ENCODE assay signal across 1 cellular context in the genomic region with DNA sequence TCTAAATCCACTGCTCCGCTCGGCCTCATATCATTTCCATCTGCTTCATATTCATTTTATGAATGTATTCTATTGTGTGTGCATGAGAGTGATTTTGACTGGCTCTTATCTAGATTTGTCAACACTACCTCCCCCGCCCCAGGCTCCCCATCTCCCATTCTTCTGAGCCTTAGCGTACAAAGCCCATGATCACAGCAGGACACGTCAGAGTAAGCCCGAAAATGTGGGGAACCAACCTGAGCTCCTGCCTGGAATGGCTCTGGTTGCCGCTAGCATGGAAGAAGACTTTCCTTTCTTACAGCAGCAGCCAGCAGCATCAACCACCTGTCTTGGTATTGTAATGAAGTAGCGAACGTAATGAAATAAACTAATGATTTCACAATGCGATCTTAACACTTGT.
TF ChIP-seq lines count a peak whose summit lies in the region.

No MANE protein-coding gene starts in this region.

TF ChIP-seq in GM23338, 12 proteins besides CTCF, POLR2A, EP300 and RAD21 (continued from another document):
- TF ChIP-seq ZNF462 (CRISPR knock-in tag; IDR thresholded peaks at IDR 0.05): peak; percentile 61; the same call in 1 of the 2 replicates
